In the genomic region with DNA sequence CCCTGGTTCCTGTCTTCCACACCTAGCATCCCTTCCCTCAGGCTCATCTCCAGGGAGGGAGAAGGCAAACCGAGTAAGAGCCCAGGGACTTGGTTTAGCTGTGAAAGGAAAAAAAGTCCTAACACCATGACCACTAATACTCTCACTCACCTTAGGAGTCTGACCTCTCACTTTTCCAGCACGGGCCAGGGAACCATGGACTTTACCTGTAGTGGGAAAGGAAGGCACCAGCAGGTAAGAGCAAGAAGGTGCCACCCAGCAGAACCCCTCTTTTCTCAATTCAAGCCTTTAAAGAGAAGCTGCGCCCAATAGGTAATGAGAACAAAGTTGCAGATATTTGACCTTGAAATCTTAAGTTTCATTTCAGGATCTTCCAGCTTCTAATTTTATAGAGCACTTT, we compare ENCODE assay signal across 9 cellular contexts. TPM values are rescaled to one million over a fixed set of nuclear protein-coding genes. Genes with fewer than 3 reads are reported as not detected.
DNase-seq lines count a peak whose midpoint lies in the region; ATAC-seq and TF ChIP-seq lines count a peak whose summit lies in the region.
"Had no signal": no experiment of that assay in that cellular context is flagged by ENCODE, and none has a peak within 500 bp of the region (broad histone marks: within the 10 kb centered on the region; RNA-seq: fewer than 3 reads in every experiment).

No MANE protein-coding gene starts in this region.

- ATAC-seq in Panc1, result no peak
- no peak for ATAC-seq in HG03159 (IDR thresholded peaks at IDR 0.05; ENCODE audit: unreplicated experiment)

- intact Hi-C loops in Panc1 (cut with micrococcal nuclease; ENCODE audit: unreplicated experiment), result no loop called here

- TF ChIP-seq CTCF in DOHH2 (IDR thresholded peaks at IDR 0.05; ENCODE audit: low read depth, low read length, poor library complexity, severe bottlenecking), result no peak
- TF ChIP-seq CTCF in Panc1 (IDR thresholded peaks at IDR 0.05), result no peak
- TF ChIP-seq CTCF in epithelial cell of proximal tubule (conservative IDR thresholded peaks at IDR 0.05; ENCODE audit: low read depth, low read length), result no peak
- no peak for TF ChIP-seq CTCF in progenitor cell of endocrine pancreas (IDR thresholded peaks at IDR 0.05; ENCODE audit: unreplicated experiment)

- H3K36me3 ChIP-seq in DOHH2 (ENCODE audit: control insufficient read depth, low read length), result peaks cover 85% of the 10 kb centered on the region
- H3K36me3 ChIP-seq in Panc1 (ENCODE audit: control insufficient read depth, insufficient read depth, low read length), result peaks cover 23% of the 10 kb centered on the region

- peaks cover 3% of the 10 kb centered on the region; the same call in 1 of the 2 replicates for H4K20me1 ChIP-seq in DOHH2 (ENCODE audit: control insufficient read depth, insufficient read depth, low read depth, low read length)

- DNase-seq in Panc1 (ENCODE audit: low read depth, low spot score), result no peak
- no peak for DNase-seq in epithelial cell of proximal tubule (ENCODE audit: low read depth)
- no peak for DNase-seq in progenitor cell of endocrine pancreas (ENCODE audit: low spot score, unreplicated experiment)
- no peak for DNase-seq in NCI-H1694 treated with DMSO at 0.1 percent for 48 hours (lab: John Stamatoyannopoulos, UW)
- DNase-seq in NCI-H1436 treated with DMSO at 0.1 percent for 48 hours (lab: John Stamatoyannopoulos, UW), result no peak
- DNase-seq in NCI-H1417 treated with DMSO at 0.1 percent for 48 hours (lab: John Stamatoyannopoulos, UW), result no peak
- DNase-seq: NCI-H2227 treated with DMSO at 0.1 percent for 48 hours had no signal

- peak overlapping the region; percentile 86 for H3K27ac ChIP-seq in DOHH2 (ENCODE audit: low read depth, low read length)
- H3K27ac ChIP-seq in Panc1 (ENCODE audit: low read length), result peak overlapping the region; percentile 99

- in situ Hi-C loops in Panc1 (cut with HindIII; ENCODE audit: low pct_unique_long_range_greater_than_20kb, low sequenced_read_pairs), result no loop called here

- H3K9me2 ChIP-seq in DOHH2 (replicated peaks; ENCODE audit: control insufficient read depth, low read length), result no peaks in the 10 kb centered on the region

- H3K4me1 Mint-ChIP-seq in progenitor cell of endocrine pancreas (ENCODE audit: low read depth), result peaks cover 14% of the 10 kb centered on the region

- BruUV-seq in Panc1 (replicated peaks; lab: Mats Ljungman, UMichigan), result TSS peak; percentile 87

- no peaks in the 10 kb centered on the region for H3K9me3 Mint-ChIP-seq in progenitor cell of endocrine pancreas (ENCODE audit: low read depth)

- H3F3A ChIP-seq in DOHH2 (ENCODE audit: control insufficient read depth, insufficient read depth), result peaks cover 47% of the 10 kb centered on the region

- H3K4me1 ChIP-seq in DOHH2 (ENCODE audit: control insufficient read depth, low read length), result peaks cover 62% of the 10 kb centered on the region
- peaks cover 23% of the 10 kb centered on the region for H3K4me1 ChIP-seq in Panc1 (ENCODE audit: control insufficient read depth, insufficient read depth, low read length)

- CTCF ChIA-PET in Panc1 (lab: Charles Lee), result no interaction called here

- peak overlapping the region; percentile 98 for H3K27ac Mint-ChIP-seq in progenitor cell of endocrine pancreas

- H3K4me3 ChIP-seq in DOHH2 (ENCODE audit: low read length), result peak overlapping the region; percentile 100
- peak overlapping the region; percentile 70 to 96 for H3K4me3 ChIP-seq in Panc1 (ENCODE audit: low read depth in 2 of 2, low read length in 2 of 2)
- peak overlapping the region; percentile 80 for H3K4me3 ChIP-seq in epithelial cell of proximal tubule (ENCODE audit: low read depth, low read length)

- POLR2A ChIA-PET in Panc1 (lab: Charles Lee), result interaction anchor here (0.6 to 2.4 kb wide), 3 partner anchors 14 to 77 kb away, joined by 4 to 14 read pairs (median 10); a partner anchor contains a TSS

- peaks cover 16% of the 10 kb centered on the region for H3K36me3 Mint-ChIP-seq in progenitor cell of endocrine pancreas (ENCODE audit: insufficient read depth)

- H3K4me2 ChIP-seq in DOHH2 (ENCODE audit: low read length), result peak overlapping the region; percentile 86

- no peaks in the 10 kb centered on the region for H3K27me3 ChIP-seq in DOHH2 (ENCODE audit: control insufficient read depth, low read length)
- no peaks in the 10 kb centered on the region for H3K27me3 ChIP-seq in Panc1 (ENCODE audit: control insufficient read depth, insufficient read depth, low read length)

- H3K79me2 ChIP-seq in DOHH2 (ENCODE audit: control insufficient read depth, low read length), result peaks cover 77% of the 10 kb centered on the region

- H3K4me3 Mint-ChIP-seq in progenitor cell of endocrine pancreas (ENCODE audit: low read depth), result peak overlapping the region; percentile 100

- no peaks in the 10 kb centered on the region for H3K27me3 Mint-ChIP-seq in progenitor cell of endocrine pancreas

- H3K9me3 ChIP-seq in DOHH2 (ENCODE audit: control insufficient read depth, insufficient read depth, low read length) (no peaks in the 10 kb centered on the region), Panc1 (ENCODE audit: control insufficient read depth, insufficient read depth, low read depth, low read length) (no peaks in the 10 kb centered on the region)

RNA-seq across cellular contexts. Expression of a gene that starts 1.1 kb away (rescaled TPM):
- total RNA-seq in Panc1 (2021; ENCODE audit: unreplicated experiment) (1,001 TPM), epithelial cell of proximal tubule (535 and 1,041 TPM in 2 replicates), progenitor cell of endocrine pancreas (607 and 611 TPM in 2 replicates)
- 1,612 TPM for polyA plus RNA-seq in Panc1 (2012; ENCODE audit: insufficient read length)

RNA-seq across cellular contexts. Expression of a gene that starts 1.3 kb away (rescaled TPM):
- total RNA-seq in Panc1 (2021; ENCODE audit: unreplicated experiment) (111 TPM), epithelial cell of proximal tubule (77.5 and 126 TPM in 2 replicates), progenitor cell of endocrine pancreas (38.8 and 39.6 TPM in 2 replicates)
- 84.1 TPM for polyA plus RNA-seq in Panc1 (2012; ENCODE audit: insufficient read length)

RNA-seq across cellular contexts. Expression of a gene that starts 3.3 kb away (rescaled TPM):
- total RNA-seq in Panc1 (2021; ENCODE audit: unreplicated experiment) (27.1 TPM), epithelial cell of proximal tubule (31.9 and 37.1 TPM in 2 replicates), progenitor cell of endocrine pancreas (10.5 and 11.8 TPM in 2 replicates)
- 49.9 TPM for polyA plus RNA-seq in Panc1 (2012; ENCODE audit: insufficient read length)

RNA-seq across cellular contexts. Expression of a gene that starts 9.2 kb away (rescaled TPM):
- total RNA-seq in Panc1 (2021; ENCODE audit: unreplicated experiment), result 85.4 TPM
- 140 TPM for polyA plus RNA-seq in Panc1 (2012; ENCODE audit: insufficient read length)
- 32.9 and 52.5 TPM in 2 replicates for total RNA-seq in epithelial cell of proximal tubule
- total RNA-seq in progenitor cell of endocrine pancreas, result 123 and 124 TPM in 2 replicates

RNA-seq across cellular contexts. Expression of a gene that starts 13.5 kb away (rescaled TPM):
- total RNA-seq in Panc1 (2021; ENCODE audit: unreplicated experiment), result 64.3 TPM
- polyA plus RNA-seq in Panc1 (2012; ENCODE audit: insufficient read length), result 85.6 TPM
- 10.8 and 14.8 TPM in 2 replicates for total RNA-seq in epithelial cell of proximal tubule
- total RNA-seq in progenitor cell of endocrine pancreas, result 48.4 and 49.0 TPM in 2 replicates
